9 cellular contexts compared by ENCODE assay signal in the genomic region with DNA sequence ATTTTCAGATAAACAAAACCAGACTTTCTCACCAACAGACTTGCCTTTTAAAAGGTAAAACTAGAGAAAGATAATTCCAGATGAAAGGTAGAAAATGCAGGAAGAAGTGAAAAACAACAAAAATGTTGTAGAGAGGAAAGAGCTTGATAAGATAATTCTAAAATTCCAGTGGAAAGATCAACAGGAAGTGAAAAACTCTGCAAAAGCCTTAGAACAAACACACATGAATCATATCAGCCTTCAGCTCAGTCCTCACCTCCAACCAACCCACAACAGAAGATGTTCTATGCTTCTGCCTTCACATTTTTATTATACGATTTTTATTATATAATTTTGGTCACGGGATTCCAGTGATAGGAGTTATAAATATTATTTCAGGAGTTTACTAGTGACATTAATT. TPM values are rescaled to one million over a fixed set of nuclear protein-coding genes. Genes with fewer than 3 reads are reported as not detected.
DNase-seq lines count a peak whose midpoint lies in the region; ATAC-seq and TF ChIP-seq lines count a peak whose summit lies in the region.
"Had no signal": no experiment of that assay in that cellular context is flagged by ENCODE, and none has a peak within 500 bp of the region (broad histone marks: within the 10 kb centered on the region; RNA-seq: fewer than 3 reads in every experiment).

No MANE protein-coding gene starts in this region.

- TF ChIP-seq CTCF in fibroblast of lung (conservative IDR thresholded peaks at IDR 0.05 in 1 of 2, IDR thresholded peaks at IDR 0.05 in 1 of 2; ENCODE audit: low read depth in 1 of 2, low read length in 2 of 2) = no peak

- H3K36me3 Mint-ChIP-seq in activated naive CD4-positive, alpha-beta T cell treated with anti-CD3 and anti-CD28 coated beads, Interleukin-2, amount 10 ng/mL, durations not matched to agents 7 days and 5 days = no peaks in the 10 kb centered on the region
- no peaks in the 10 kb centered on the region for H3K36me3 Mint-ChIP-seq in T-helper 17 cell (ENCODE audit: low read depth)

- H4K20me1 ChIP-seq in fibroblast of lung (ENCODE audit: control insufficient read depth, extremely low read depth, insufficient read depth, low read length) = no peaks in the 10 kb centered on the region

- H3K27me3 ChIP-seq in fibroblast of lung (ENCODE audit: control insufficient read depth, insufficient read depth, low read length) = no peaks in the 10 kb centered on the region

- H3K9me3 ChIP-seq in T-helper 17 cell (ENCODE audit: control insufficient read depth, low read length, poor library complexity, severe bottlenecking) = no peaks in the 10 kb centered on the region
- H3K9me3 ChIP-seq in fibroblast of lung (ENCODE audit: control insufficient read depth, insufficient read depth, low read depth, low read length) = no peaks in the 10 kb centered on the region

- H3K27me3 Mint-ChIP-seq in activated naive CD4-positive, alpha-beta T cell treated with anti-CD3 and anti-CD28 coated beads, Interleukin-2, amount 10 ng/mL, durations not matched to agents 7 days and 5 days = peaks cover 10% of the 10 kb centered on the region
- no peaks in the 10 kb centered on the region for H3K27me3 Mint-ChIP-seq in T-helper 17 cell

- no peaks in the 10 kb centered on the region for H3K9me3 Mint-ChIP-seq in activated naive CD4-positive, alpha-beta T cell treated with anti-CD3 and anti-CD28 coated beads, Interleukin-2, amount 10 ng/mL, durations not matched to agents 7 days and 5 days
- H3K9me3 Mint-ChIP-seq: activated T-cell treated with anti-CD3 and anti-CD28 coated beads, Interleukin-2, amount 50 U/mL, for 4 hours had no signal

- peak overlapping the region; percentile 29 for H3K27ac Mint-ChIP-seq in activated naive CD4-positive, alpha-beta T cell treated with anti-CD3 and anti-CD28 coated beads, Interleukin-2, amount 10 ng/mL, durations not matched to agents 7 days and 5 days
- H3K27ac Mint-ChIP-seq in T-helper 17 cell = peak overlapping the region; percentile 76

- H3K9ac ChIP-seq in fibroblast of lung (ENCODE audit: insufficient read depth, low read length) = no peak overlapping the region

- no peaks in the 10 kb centered on the region for H3K79me2 ChIP-seq in fibroblast of lung (ENCODE audit: control insufficient read depth, insufficient read depth, low read length)

- peak overlapping the region; percentile 43 for H3K27ac ChIP-seq in fibroblast of lung (ENCODE audit: insufficient read depth, low read length)

- no peak overlapping the region for H3K4me3 Mint-ChIP-seq in activated naive CD4-positive, alpha-beta T cell treated with anti-CD3 and anti-CD28 coated beads, Interleukin-2, amount 10 ng/mL, durations not matched to agents 7 days and 5 days
- H3K4me3 Mint-ChIP-seq in T-helper 17 cell = no peak overlapping the region
- H3K4me3 Mint-ChIP-seq: activated T-cell treated with anti-CD3 and anti-CD28 coated beads, Interleukin-2, amount 50 U/mL, for 4 hours had no signal

- peaks cover 35% of the 10 kb centered on the region for H3K4me1 Mint-ChIP-seq in activated naive CD4-positive, alpha-beta T cell treated with anti-CD3 and anti-CD28 coated beads, Interleukin-2, amount 10 ng/mL, durations not matched to agents 7 days and 5 days
- peaks cover 17% of the 10 kb centered on the region for H3K4me1 Mint-ChIP-seq in T-helper 17 cell

- DNase-seq in activated naive CD4-positive, alpha-beta T cell treated with anti-CD3 and anti-CD28 coated beads, Interleukin-2, amount 10 ng/mL, durations not matched to agents 7 days and 5 days = no peak
- no peak for DNase-seq in activated naive CD4-positive, alpha-beta T cell (lab: John Stamatoyannopoulos, UW)
- DNase-seq in T-helper 17 cell (no peak), fibroblast of lung (ENCODE audit: low read depth in 2 of 2) (no peak), GM19240 (ENCODE audit: insufficient read length, low spot score) (no peak)
- no peak for DNase-seq in stimulated activated naive CD8-positive, alpha-beta T cell treated with anti-CD3 and anti-CD28 coated beads, Interleukin-15, Interleukin-2, amounts not matched to agents 100 U/mL and 50 U/mL, for 24 hours
- DNase-seq: activated T-cell treated with anti-CD3 and anti-CD28 coated beads, Interleukin-2, amount 50 U/mL, for 4 hours had no signal

- no peaks in the 10 kb centered on the region for H3K36me3 ChIP-seq in fibroblast of lung (ENCODE audit: control insufficient read depth, insufficient read depth, low read length)

- no peak for ATAC-seq in T-helper 17 cell
- peak; percentile 42 for ATAC-seq in stimulated activated naive CD8-positive, alpha-beta T cell treated with anti-CD3 and anti-CD28 coated beads, Interleukin-15, Interleukin-2, amounts not matched to agents 100 U/mL and 50 U/mL, for 24 hours
- no peak for ATAC-seq in HG02981 (IDR thresholded peaks at IDR 0.05; ENCODE audit: unreplicated experiment)
- no peak for ATAC-seq in GM18511 (IDR thresholded peaks at IDR 0.05; ENCODE audit: unreplicated experiment)

- CTCF ChIA-PET in activated naive CD4-positive, alpha-beta T cell treated with anti-CD3 and anti-CD28 coated beads, Interleukin-2, amount 10 ng/mL, durations not matched to agents 7 days and 5 days (lab: Charles Lee) = interaction anchor here (0.7 to 1.4 kb wide), 4 partner anchors 9 to 56 kb away, joined by 3 to 4 read pairs (median 3); no protein-coding TSS in a partner anchor

- H3K4me2 ChIP-seq in fibroblast of lung (ENCODE audit: extremely low read depth, insufficient read depth, low read length) = no peak overlapping the region

- no peak overlapping the region for H3K4me3 ChIP-seq in fibroblast of lung (replicated peaks in 1 of 4; ENCODE audit: control extremely low read depth in 1 of 4, insufficient read depth in 1 of 4, low read depth in 3 of 4, low read length in 4 of 4)

- peaks cover 13% of the 10 kb centered on the region for H3K4me1 ChIP-seq in fibroblast of lung (ENCODE audit: control insufficient read depth, extremely low read depth, insufficient read depth, low read length)

- H2AFZ ChIP-seq in fibroblast of lung (ENCODE audit: low read length) = no peak overlapping the region

RNA-seq across cellular contexts. Expression of gene GADD45B, which starts 57.8 kb away (rescaled TPM):
- total RNA-seq in T-helper 17 cell (100 to 1,000 TPM; 120 to 135 TPM), fibroblast of lung (16.4 and 32.5 TPM in 2 replicates)
- 61.7 and 72.8 TPM in 2 replicates for polyA plus RNA-seq in fibroblast of lung
- 49.2 and 60.5 TPM in 2 replicates for polyA plus RNA-seq in fibroblast of lung (2012)
- 44.8 and 57.4 TPM in 2 replicates for polyA minus RNA-seq in fibroblast of lung (ENCODE audit: low replicate concordance)
